Comparison of ENCODE assay signal across 8 cellular contexts in genomic region chr21:8212986-8213551, GRCh38.
DNase-seq lines count a peak whose midpoint lies in the region; ATAC-seq and TF ChIP-seq lines count a peak whose summit lies in the region.
"Not testable (repeated sequence)": the region's sequence is repeated elsewhere in the genome, so short reads cannot be mapped to it uniquely, and the experiment has no call there.

No MANE protein-coding gene starts in this region.

- not testable (repeated sequence) for TF ChIP-seq CTCF in nephron progenitor cell (IDR thresholded peaks at IDR 0.05); type B pancreatic cell (conservative IDR thresholded peaks at IDR 0.05)

- intact Hi-C loops in Right ventricle myocardium superior (cut with DNase I): not testable (repeated sequence)

- DNase-seq in activated CD4-positive, alpha-beta T cell treated with anti-CD3 and anti-CD28 coated beads, Interleukin-2, amount 50 U/mL, for 4 hours: peak; percentile 74
- DNase-seq in activated naive CD4-positive, alpha-beta T cell treated with Interleukin-2 at 50 U/mL for 16 hours: peak; percentile 85
- DNase-seq in Right ventricle myocardium superior (peak; percentile 59), nephron progenitor cell (peak; percentile 99), type B pancreatic cell (ENCODE audit: extremely low spot score, unreplicated experiment) (peak; percentile 98)
- peak; percentile 75 to 90 for DNase-seq in stimulated activated CD4-positive, alpha-beta T cell treated with anti-CD3 and anti-CD28 coated beads, Interleukin-4, amount 100 ng/mL, for 4 hours

- not testable (repeated sequence) for H3K36me3 Mint-ChIP-seq in nephron progenitor cell (ENCODE audit: low read depth); type B pancreatic cell

- H3K27me3 Mint-ChIP-seq in nephron progenitor cell (ENCODE audit: low read depth, poor library complexity); type B pancreatic cell: not testable (repeated sequence)

- ATAC-seq in GM21360 (IDR thresholded peaks at IDR 0.05; ENCODE audit: unreplicated experiment): peak; percentile 47
- peak; percentile 73 for ATAC-seq in HG03439 (IDR thresholded peaks at IDR 0.05; ENCODE audit: unreplicated experiment)
- not testable (repeated sequence) for ATAC-seq in Right ventricle myocardium superior (ENCODE audit: poor library complexity)

- not testable (repeated sequence) for H3K27ac Mint-ChIP-seq in nephron progenitor cell, type B pancreatic cell

- H3K4me1 Mint-ChIP-seq in nephron progenitor cell; type B pancreatic cell (ENCODE audit: unreplicated experiment): not testable (repeated sequence)

- H3K9me3 Mint-ChIP-seq in nephron progenitor cell, type B pancreatic cell: not testable (repeated sequence)

- not testable (repeated sequence) for H3K4me3 Mint-ChIP-seq in nephron progenitor cell, type B pancreatic cell
